Comparison of ENCODE assay signal across 1 cellular context in the genomic region with DNA sequence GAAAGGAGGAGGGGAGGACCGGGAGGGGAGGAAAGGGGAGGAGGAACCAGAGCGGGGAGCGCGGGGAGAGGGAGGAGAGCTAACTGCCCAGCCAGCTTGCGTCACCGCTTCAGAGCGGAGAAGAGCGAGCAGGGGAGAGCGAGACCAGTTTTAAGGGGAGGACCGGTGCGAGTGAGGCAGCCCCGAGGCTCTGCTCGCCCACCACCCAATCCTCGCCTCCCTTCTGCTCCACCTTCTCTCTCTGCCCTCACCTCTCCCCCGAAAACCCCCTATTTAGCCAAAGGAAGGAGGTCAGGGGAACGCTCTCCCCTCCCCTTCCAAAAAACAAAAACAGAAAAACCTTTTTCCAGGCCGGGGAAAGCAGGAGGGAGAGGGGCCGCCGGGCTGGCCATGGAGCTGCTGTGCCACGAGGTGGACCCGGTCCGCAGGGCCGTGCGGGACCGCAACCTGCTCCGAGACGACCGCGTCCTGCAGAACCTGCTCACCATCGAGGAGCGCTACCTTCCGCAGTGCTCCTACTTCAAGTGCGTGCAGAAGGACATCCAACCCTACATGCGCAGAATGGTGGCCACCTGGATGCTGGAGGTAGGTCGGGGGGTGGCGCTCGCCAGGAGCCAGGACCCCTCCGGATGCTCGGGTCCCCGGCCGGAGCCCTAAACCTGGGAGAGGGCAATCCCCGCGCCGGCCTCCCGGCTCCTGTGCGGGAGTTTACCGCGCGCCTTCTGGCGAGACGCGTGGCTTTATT.
TF ChIP-seq lines count a peak whose summit lies in the region.

CCND2 (plus strand) TSS at position 112 of the 745 bp plus-strand sequence; CDS start at position 391, 279 bp downstream.

TF ChIP-seq in HEK293, 187 proteins besides CTCF, POLR2A, EP300 and RAD21 (continued from another document and continues in another):
- TF ChIP-seq INSM2 (tag by site-specific recombination; IDR thresholded peaks at IDR 0.05), result peak; percentile 17; the same call in 1 of the 2 replicates
- no peak; the same call in 1 of the 2 replicates for TF ChIP-seq ZNF18 (tag by site-specific recombination; IDR thresholded peaks at IDR 0.05)
- TF ChIP-seq ZNF513 (tag by site-specific recombination; IDR thresholded peaks at IDR 0.05), result no peak
- no peak for TF ChIP-seq ZNF23 (tag by site-specific recombination; IDR thresholded peaks at IDR 0.05; ENCODE audit: borderline replicate concordance)
- no peak for TF ChIP-seq ZFP41 (tag by site-specific recombination; IDR thresholded peaks at IDR 0.05; ENCODE audit: borderline replicate concordance)
- peak; percentile 6; the same call in 1 of the 2 replicates for TF ChIP-seq ZSCAN30 (tag by site-specific recombination; IDR thresholded peaks at IDR 0.05)
- TF ChIP-seq ZNF654 (tag by site-specific recombination; IDR thresholded peaks at IDR 0.05; ENCODE audit: low read depth), result no peak
- no peak for TF ChIP-seq ZNF132 (tag by site-specific recombination; IDR thresholded peaks at IDR 0.05; ENCODE audit: borderline replicate concordance)
- peak; percentile 99 for TF ChIP-seq WT1 (tag by site-specific recombination; IDR thresholded peaks at IDR 0.05)
- no peak for TF ChIP-seq ZNF202 (tag by site-specific recombination; IDR thresholded peaks at IDR 0.05; ENCODE audit: borderline replicate concordance)
- TF ChIP-seq ZNF449 (tag by site-specific recombination; IDR thresholded peaks at IDR 0.05), result no peak
- TF ChIP-seq TRIM28 (IDR thresholded peaks at IDR 0.05; ENCODE audit: borderline replicate concordance, low read length), result no peak
- TF ChIP-seq ZNF133 (tag by site-specific recombination; IDR thresholded peaks at IDR 0.05), result no peak
- TF ChIP-seq ZNF121 (tag by site-specific recombination; IDR thresholded peaks at IDR 0.05), result no peak
- TF ChIP-seq ZNF16 (tag by site-specific recombination; IDR thresholded peaks at IDR 0.05; ENCODE audit: low read depth), result no peak
- TF ChIP-seq TSHZ1 (tag by site-specific recombination; IDR thresholded peaks at IDR 0.05; ENCODE audit: borderline replicate concordance), result 0 out of 2 replicates have a peak, but pooled peaks have one; percentile 21
- TF ChIP-seq ZNF112 (tag by site-specific recombination; IDR thresholded peaks at IDR 0.05), result no peak
- TF ChIP-seq, protein P1, sequence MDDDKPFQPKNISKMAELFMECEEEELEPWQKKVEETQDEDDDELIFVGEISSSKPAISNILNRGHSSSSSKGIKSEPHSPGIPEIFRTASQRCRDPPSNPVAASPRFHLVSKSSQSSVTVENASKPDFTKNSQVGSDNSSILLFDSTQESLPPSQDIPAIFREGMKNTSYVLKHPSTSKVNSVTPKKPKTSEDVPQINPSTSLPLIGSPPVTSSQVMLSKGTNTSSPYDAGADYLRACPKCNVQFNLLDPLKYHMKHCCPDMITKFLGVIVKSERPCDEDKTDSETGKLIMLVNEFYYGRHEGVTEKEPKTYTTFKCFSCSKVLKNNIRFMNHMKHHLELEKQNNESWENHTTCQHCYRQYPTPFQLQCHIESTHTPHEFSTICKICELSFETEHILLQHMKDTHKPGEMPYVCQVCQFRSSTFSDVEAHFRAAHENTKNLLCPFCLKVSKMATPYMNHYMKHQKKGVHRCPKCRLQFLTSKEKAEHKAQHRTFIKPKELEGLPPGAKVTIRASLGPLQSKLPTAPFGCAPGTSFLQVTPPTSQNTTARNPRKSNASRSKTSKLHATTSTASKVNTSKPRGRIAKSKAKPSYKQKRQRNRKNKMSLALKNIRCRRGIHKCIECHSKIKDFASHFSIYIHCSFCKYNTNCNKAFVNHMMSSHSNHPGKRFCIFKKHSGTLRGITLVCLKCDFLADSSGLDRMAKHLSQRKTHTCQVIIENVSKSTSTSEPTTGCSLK (tag by site-specific recombination; IDR thresholded peaks at IDR 0.05), result no peak
- TF ChIP-seq KLF1 (tag by site-specific recombination; IDR thresholded peaks at IDR 0.05), result peak; percentile 55; the same call in 1 of the 2 replicates
- TF ChIP-seq ZNF184 (tag by site-specific recombination; IDR thresholded peaks at IDR 0.05), result no peak
- no peak for TF ChIP-seq SCRT2 (tag by site-specific recombination; IDR thresholded peaks at IDR 0.05)
- no peak for TF ChIP-seq ELK4 (IDR thresholded peaks at IDR 0.05; ENCODE audit: borderline replicate concordance, low read depth, low read length)
- TF ChIP-seq, protein P2, sequence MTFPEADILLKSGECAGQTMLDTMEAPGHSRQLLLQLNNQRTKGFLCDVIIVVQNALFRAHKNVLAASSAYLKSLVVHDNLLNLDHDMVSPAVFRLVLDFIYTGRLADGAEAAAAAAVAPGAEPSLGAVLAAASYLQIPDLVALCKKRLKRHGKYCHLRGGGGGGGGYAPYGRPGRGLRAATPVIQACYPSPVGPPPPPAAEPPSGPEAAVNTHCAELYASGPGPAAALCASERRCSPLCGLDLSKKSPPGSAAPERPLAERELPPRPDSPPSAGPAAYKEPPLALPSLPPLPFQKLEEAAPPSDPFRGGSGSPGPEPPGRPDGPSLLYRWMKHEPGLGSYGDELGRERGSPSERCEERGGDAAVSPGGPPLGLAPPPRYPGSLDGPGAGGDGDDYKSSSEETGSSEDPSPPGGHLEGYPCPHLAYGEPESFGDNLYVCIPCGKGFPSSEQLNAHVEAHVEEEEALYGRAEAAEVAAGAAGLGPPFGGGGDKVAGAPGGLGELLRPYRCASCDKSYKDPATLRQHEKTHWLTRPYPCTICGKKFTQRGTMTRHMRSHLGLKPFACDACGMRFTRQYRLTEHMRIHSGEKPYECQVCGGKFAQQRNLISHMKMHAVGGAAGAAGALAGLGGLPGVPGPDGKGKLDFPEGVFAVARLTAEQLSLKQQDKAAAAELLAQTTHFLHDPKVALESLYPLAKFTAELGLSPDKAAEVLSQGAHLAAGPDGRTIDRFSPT (tag by site-specific recombination; IDR thresholded peaks at IDR 0.05), result no peak
- no peak for TF ChIP-seq ZNF658 (tag by site-specific recombination; IDR thresholded peaks at IDR 0.05)
- TF ChIP-seq ZNF585B (tag by site-specific recombination; IDR thresholded peaks at IDR 0.05), result no peak
- TF ChIP-seq ZNF785 (tag by site-specific recombination; IDR thresholded peaks at IDR 0.05), result no peak
- TF ChIP-seq, protein P3, sequence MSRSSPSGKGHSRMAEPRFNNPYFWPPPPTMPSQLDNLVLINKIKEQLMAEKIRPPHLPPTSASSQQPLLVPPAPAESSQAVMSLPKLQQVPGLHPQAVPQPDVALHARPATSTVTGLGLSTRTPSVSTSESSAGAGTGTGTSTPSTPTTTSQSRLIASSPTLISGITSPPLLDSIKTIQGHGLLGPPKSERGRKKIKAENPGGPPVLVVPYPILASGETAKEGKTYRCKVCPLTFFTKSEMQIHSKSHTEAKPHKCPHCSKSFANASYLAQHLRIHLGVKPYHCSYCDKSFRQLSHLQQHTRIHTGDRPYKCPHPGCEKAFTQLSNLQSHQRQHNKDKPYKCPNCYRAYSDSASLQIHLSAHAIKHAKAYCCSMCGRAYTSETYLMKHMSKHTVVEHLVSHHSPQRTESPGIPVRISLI (tag by site-specific recombination; IDR thresholded peaks at IDR 0.05), result no peak
- TF ChIP-seq ZSCAN23 (tag by site-specific recombination; IDR thresholded peaks at IDR 0.05), result peak; percentile 20; the same call in 1 of the 2 replicates
- no peak for TF ChIP-seq ZNF146 (tag by site-specific recombination; IDR thresholded peaks at IDR 0.05)
- TF ChIP-seq ZNF610 (tag by site-specific recombination; IDR thresholded peaks at IDR 0.05; ENCODE audit: borderline replicate concordance), result peak; percentile 84
- TF ChIP-seq SETDB1 (IDR thresholded peaks at IDR 0.05; ENCODE audit: insufficient read length, low read length), result no peak
- no peak; the same call in none of the 2 replicates for TF ChIP-seq ZNF335 (tag by site-specific recombination; conservative IDR thresholded peaks at IDR 0.05)
- no peak for TF ChIP-seq KLF7 (tag by site-specific recombination; IDR thresholded peaks at IDR 0.05; ENCODE audit: borderline replicate concordance)
- TF ChIP-seq ZNF26 (tag by site-specific recombination; IDR thresholded peaks at IDR 0.05), result no peak
